In genomic region chr7:7293092-7293491, GRCh38 we compare ENCODE assay signal across 36 cellular contexts.
"Had no signal": no experiment of that assay in that cellular context is flagged by ENCODE, and none has a peak within 500 bp of the region (broad histone marks: within the 10 kb centered on the region; RNA-seq: fewer than 3 reads in every experiment).

No MANE protein-coding gene starts in this region.

- DNase-seq: activated CD4-positive, alpha-beta memory T cell treated with anti-CD3 and anti-CD28 coated beads for 36 hours; activated CD4-positive, alpha-beta T cell treated with anti-CD3 and anti-CD28 coated beads for 36 hours; activated CD4-positive, alpha-beta T cell treated with anti-CD3 and anti-CD28 coated beads, Interleukin-2, amount 10 ng/mL, durations not matched to agents 24 days and 14 days; activated CD4-positive, CD25-positive, alpha-beta regulatory T cell; activated CD4-positive, CD25-positive, alpha-beta regulatory T cell treated with anti-CD3 and anti-CD28 coated beads, Interleukin-2, amount 50 U/mL, for 72 hours; activated CD8-positive, alpha-beta memory T cell treated with anti-CD3 and anti-CD28 coated beads, Interleukin-2, amount 10 ng/mL, durations not matched to agents 7 days and 5 days; activated CD8-positive, alpha-beta memory T cell treated with anti-CD3 and anti-CD28 coated beads, Interleukin-2, amount 50 U/mL, for 4 hours; activated CD8-positive, alpha-beta T cell treated with anti-CD3 and anti-CD28 coated beads, Interleukin-2, amount 10 ng/mL, durations not matched to agents 7 days and 5 days; activated effector memory CD4-positive, alpha-beta T cell treated with anti-CD3 and anti-CD28 coated beads, Interleukin-2, amount 50 U/mL, for 16 hours; activated naive CD4-positive, alpha-beta T cell treated with anti-CD3 and anti-CD28 coated beads for 36 hours; activated naive CD8-positive, alpha-beta T cell treated with anti-CD3 and anti-CD28 coated beads for 36 hours; activated naive CD8-positive, alpha-beta T cell treated with anti-CD3 and anti-CD28 coated beads, Interleukin-2, amount 50 U/mL, for 24 hours; activated T-cell treated with anti-CD3 and anti-CD28 coated beads, Interleukin-2, amount 50 U/mL, for 1 hour; activated T-cell treated with anti-CD3 and anti-CD28 coated beads, Interleukin-2, amount 50 U/mL, for 48 hours; adrenal gland; amygdala; aorta; body of pancreas; caudate nucleus; dorsolateral prefrontal cortex; effector memory CD4-positive, alpha-beta T cell; endodermal cell; foreskin fibroblast; glutamatergic neuron; heart left ventricle; T-helper 1 cell; T-helper 17 cell; T1000 had no signal

- H3K27ac Mint-ChIP-seq: activated CD4-positive, alpha-beta memory T cell treated with anti-CD3 and anti-CD28 coated beads for 36 hours; activated CD4-positive, alpha-beta T cell treated with anti-CD3 and anti-CD28 coated beads for 36 hours; activated CD4-positive, alpha-beta T cell treated with anti-CD3 and anti-CD28 coated beads, Interleukin-2, amount 10 ng/mL, durations not matched to agents 24 days and 14 days; activated CD8-positive, alpha-beta memory T cell treated with anti-CD3 and anti-CD28 coated beads, Interleukin-2, amount 10 ng/mL, durations not matched to agents 7 days and 5 days; activated CD8-positive, alpha-beta T cell treated with anti-CD3 and anti-CD28 coated beads, Interleukin-2, amount 10 ng/mL, durations not matched to agents 7 days and 5 days; activated naive CD4-positive, alpha-beta T cell treated with anti-CD3 and anti-CD28 coated beads for 36 hours; activated naive CD4-positive, alpha-beta T cell treated with anti-CD3 and anti-CD28 coated beads, Interleukin-2, amount 50 U/mL, for 24 hours; activated naive CD8-positive, alpha-beta T cell treated with anti-CD3 and anti-CD28 coated beads for 36 hours; activated naive CD8-positive, alpha-beta T cell treated with anti-CD3 and anti-CD28 coated beads, Interleukin-2, amount 50 U/mL, for 24 hours; activated T-helper 1 cell treated with anti-CD3 and anti-CD28 coated beads, Interleukin-12 subunit alpha, Interleukin-12 subunit beta, Interleukin-2, Interleukin-4 antibody, amounts not matched to agents 30 ng/mL and 10 ng/mL and 1 ng/mL, durations not matched to agents 14 hours and 24 hours and 36 hours; activated T-helper 2 cell treated with anti-CD3 and anti-CD28 coated beads, Interferon-gamma antibody, Interleukin-2, Interleukin-4, amounts not matched to agents 10 μg/mL and 5 μg/mL and 100 μg/mL, durations not matched to agents 14 hours and 24 hours and 36 hours; dendritic cell treated with granulocyte-macrophage colony-stimulating factor and Interleukin-4, amounts not matched to agents 40 ng/mL and 50 ng/mL, for 4 days; endodermal cell; T-helper 17 cell; T-helper 2 cell treated with Interferon-gamma antibody and Interleukin-4, amounts not matched to agents 5 μg/mL and 100 μg/mL, for 36 hours had no signal

- H3K4me3 Mint-ChIP-seq: activated CD4-positive, alpha-beta memory T cell treated with anti-CD3 and anti-CD28 coated beads for 36 hours; activated CD4-positive, alpha-beta T cell treated with anti-CD3 and anti-CD28 coated beads for 36 hours; activated CD4-positive, alpha-beta T cell treated with anti-CD3 and anti-CD28 coated beads, Interleukin-2, amount 10 ng/mL, durations not matched to agents 24 days and 14 days; activated CD8-positive, alpha-beta memory T cell treated with anti-CD3 and anti-CD28 coated beads, Interleukin-2, amount 10 ng/mL, durations not matched to agents 7 days and 5 days; activated CD8-positive, alpha-beta T cell treated with anti-CD3 and anti-CD28 coated beads, Interleukin-2, amount 10 ng/mL, durations not matched to agents 7 days and 5 days; activated naive CD4-positive, alpha-beta T cell treated with anti-CD3 and anti-CD28 coated beads for 36 hours; activated naive CD4-positive, alpha-beta T cell treated with anti-CD3 and anti-CD28 coated beads, Interleukin-2, amount 50 U/mL, for 24 hours; activated naive CD8-positive, alpha-beta T cell treated with anti-CD3 and anti-CD28 coated beads for 36 hours; activated naive CD8-positive, alpha-beta T cell treated with anti-CD3 and anti-CD28 coated beads, Interleukin-2, amount 50 U/mL, for 24 hours; activated T-helper 1 cell treated with anti-CD3 and anti-CD28 coated beads, Interleukin-12 subunit alpha, Interleukin-12 subunit beta, Interleukin-2, Interleukin-4 antibody, amounts not matched to agents 30 ng/mL and 10 ng/mL and 1 ng/mL, durations not matched to agents 14 hours and 24 hours and 36 hours; dendritic cell treated with granulocyte-macrophage colony-stimulating factor and Interleukin-4, amounts not matched to agents 40 ng/mL and 50 ng/mL, for 4 days; endodermal cell; T-helper 17 cell; T-helper 2 cell treated with Interferon-gamma antibody and Interleukin-4, amounts not matched to agents 5 μg/mL and 100 μg/mL, for 36 hours had no signal

- H3K27ac ChIP-seq: adrenal gland, body of pancreas, dorsolateral prefrontal cortex, heart left ventricle had no signal

- H3K9me3 ChIP-seq: adrenal gland, body of pancreas, heart left ventricle had no signal

- FAIRE-seq: colon, frontal cortex had no signal

- H3K36me3 ChIP-seq: adrenal gland, heart left ventricle had no signal

- H3K4me1 Mint-ChIP-seq: activated CD4-positive, alpha-beta T cell treated with anti-CD3 and anti-CD28 coated beads, Interleukin-2, amount 10 ng/mL, durations not matched to agents 24 days and 14 days; activated naive CD4-positive, alpha-beta T cell treated with anti-CD3 and anti-CD28 coated beads, Interleukin-2, amount 50 U/mL, for 24 hours; activated naive CD8-positive, alpha-beta T cell treated with anti-CD3 and anti-CD28 coated beads, Interleukin-2, amount 50 U/mL, for 24 hours; endodermal cell; T-helper 17 cell had no signal

- H3K27me3 ChIP-seq: adrenal gland, body of pancreas, dorsolateral prefrontal cortex, heart left ventricle had no signal

- H3K9me3 Mint-ChIP-seq: activated CD4-positive, alpha-beta memory T cell treated with anti-CD3 and anti-CD28 coated beads for 36 hours; activated naive CD4-positive, alpha-beta T cell treated with anti-CD3 and anti-CD28 coated beads, Interleukin-2, amount 50 U/mL, for 24 hours; activated naive CD8-positive, alpha-beta T cell treated with anti-CD3 and anti-CD28 coated beads for 36 hours; activated naive CD8-positive, alpha-beta T cell treated with anti-CD3 and anti-CD28 coated beads, Interleukin-2, amount 50 U/mL, for 24 hours; activated T-helper 2 cell treated with anti-CD3 and anti-CD28 coated beads, Interferon-gamma antibody, Interleukin-2, Interleukin-4, amounts not matched to agents 10 μg/mL and 5 μg/mL and 100 μg/mL, durations not matched to agents 14 hours and 24 hours and 36 hours; dendritic cell treated with granulocyte-macrophage colony-stimulating factor and Interleukin-4, amounts not matched to agents 40 ng/mL and 50 ng/mL, for 4 days had no signal

- H3K36me3 Mint-ChIP-seq: activated CD4-positive, alpha-beta memory T cell treated with anti-CD3 and anti-CD28 coated beads for 36 hours; activated CD8-positive, alpha-beta memory T cell treated with anti-CD3 and anti-CD28 coated beads, Interleukin-2, amount 10 ng/mL, durations not matched to agents 7 days and 5 days; activated naive CD4-positive, alpha-beta T cell treated with anti-CD3 and anti-CD28 coated beads, Interleukin-2, amount 50 U/mL, for 24 hours; activated naive CD8-positive, alpha-beta T cell treated with anti-CD3 and anti-CD28 coated beads for 36 hours had no signal

- H3K4me1 ChIP-seq: adrenal gland, body of pancreas, heart left ventricle had no signal

- ATAC-seq: activated CD4-positive, alpha-beta T cell treated with anti-CD3 and anti-CD28 coated beads for 36 hours; activated CD8-positive, alpha-beta memory T cell treated with anti-CD3 and anti-CD28 coated beads, Interleukin-2, amount 10 ng/mL, durations not matched to agents 7 days and 5 days; activated CD8-positive, alpha-beta T cell treated with anti-CD3 and anti-CD28 coated beads, Interleukin-2, amount 10 ng/mL, durations not matched to agents 7 days and 5 days; activated naive CD8-positive, alpha-beta T cell treated with anti-CD3 and anti-CD28 coated beads, Interleukin-2, amount 50 U/mL, for 24 hours; body of pancreas; esophagus mucosa; heart left ventricle; T-helper 17 cell had no signal

- H3K27me3 Mint-ChIP-seq: activated CD4-positive, alpha-beta memory T cell treated with anti-CD3 and anti-CD28 coated beads for 36 hours; activated CD4-positive, alpha-beta T cell treated with anti-CD3 and anti-CD28 coated beads for 36 hours; activated CD8-positive, alpha-beta memory T cell treated with anti-CD3 and anti-CD28 coated beads, Interleukin-2, amount 10 ng/mL, durations not matched to agents 7 days and 5 days; activated naive CD4-positive, alpha-beta T cell treated with anti-CD3 and anti-CD28 coated beads, Interleukin-2, amount 50 U/mL, for 24 hours; activated naive CD8-positive, alpha-beta T cell treated with anti-CD3 and anti-CD28 coated beads for 36 hours; activated naive CD8-positive, alpha-beta T cell treated with anti-CD3 and anti-CD28 coated beads, Interleukin-2, amount 50 U/mL, for 24 hours; dendritic cell treated with granulocyte-macrophage colony-stimulating factor and Interleukin-4, amounts not matched to agents 40 ng/mL and 50 ng/mL, for 4 days; T-helper 17 cell had no signal

- H3K4me3 ChIP-seq: adrenal gland, body of pancreas, dorsolateral prefrontal cortex, heart left ventricle had no signal
